Comparison of ENCODE assay signal across 9 cellular contexts in genomic region chr15:51917493-51917892, GRCh38. TPM values are rescaled to one million over a fixed set of nuclear protein-coding genes. Genes with fewer than 3 reads are reported as not detected.
DNase-seq lines count a peak whose midpoint lies in the region; ATAC-seq and TF ChIP-seq lines count a peak whose summit lies in the region.
"Had no signal": no experiment of that assay in that cellular context is flagged by ENCODE, and none has a peak within 500 bp of the region (broad histone marks: within the 10 kb centered on the region; RNA-seq: fewer than 3 reads in every experiment).

No MANE protein-coding gene starts in this region.

- no peak for TF ChIP-seq POLR2A in thyroid gland (IDR thresholded peaks at IDR 0.05)

- H3K36me3 ChIP-seq in cardiac muscle cell: peaks cover 11% of the 10 kb centered on the region
- H3K36me3 ChIP-seq in right atrium auricular region: peaks cover 27% of the 10 kb centered on the region
- H3K36me3 ChIP-seq in thyroid gland: peaks cover 7 to 18% of the 10 kb centered on the region in 2 donors

- no peaks in the 10 kb centered on the region for H3K9me3 ChIP-seq in cardiac muscle cell (ENCODE audit: low read depth)
- H3K9me3 ChIP-seq in right atrium auricular region: no peaks in the 10 kb centered on the region
- H3K9me3 ChIP-seq in thyroid gland: no peaks in the 10 kb centered on the region
- H3K9me3 ChIP-seq: vagina had no signal

- H3K4me3 ChIP-seq in cardiac muscle cell: no peak overlapping the region
- H3K4me3 ChIP-seq in right atrium auricular region: no peak overlapping the region
- no peak overlapping the region for H3K4me3 ChIP-seq in choroid plexus epithelial cell (ENCODE audit: low read depth, low read length)
- H3K4me3 ChIP-seq in thyroid gland (replicated peaks in 1 of 3): no peak overlapping the region
- H3K4me3 ChIP-seq: vagina had no signal

- H3K4me1 ChIP-seq in cardiac muscle cell (ENCODE audit: low read depth): no peaks in the 10 kb centered on the region
- no peaks in the 10 kb centered on the region for H3K4me1 ChIP-seq in right atrium auricular region
- no peaks in the 10 kb centered on the region for H3K4me1 ChIP-seq in thyroid gland
- H3K4me1 ChIP-seq: vagina had no signal

- peak; percentile 33 for TF ChIP-seq CTCF in cardiac muscle cell (IDR thresholded peaks at IDR 0.05; ENCODE audit: low read depth, low read length)
- TF ChIP-seq CTCF in right atrium auricular region (IDR thresholded peaks at IDR 0.05): peak in 1 of 2 donors; percentile 20
- peak; percentile 65 for TF ChIP-seq CTCF in choroid plexus epithelial cell (conservative IDR thresholded peaks at IDR 0.05; ENCODE audit: low read depth, low read length)
- peak in 2 of 6 experiments; percentile 19 to 32 for TF ChIP-seq CTCF in thyroid gland (IDR thresholded peaks at IDR 0.05)

- peak; percentile 38 to 44 for DNase-seq in cardiac muscle cell (ENCODE audit: low read depth in 1 of 2, low spot score in 1 of 2)
- no peak for DNase-seq in right atrium auricular region (ENCODE audit: low spot score)
- DNase-seq in NCI-H2196 treated with DMSO at 0.1 percent for 48 hours (lab: John Stamatoyannopoulos, UW; ENCODE audit: unreplicated experiment): peak; percentile 17
- DNase-seq in choroid plexus epithelial cell (ENCODE audit: low read depth): peak; percentile 61
- DNase-seq in thyroid gland: peak; percentile 15 to 33
- DNase-seq in putamen (ENCODE audit: low spot score): no peak
- DNase-seq in GM03348 (ENCODE audit: low spot score): no peak

- 64 to 70% methylated on average over 2 of the region's 2 CpGs for WGBS in thyroid gland, 2 donors

- intact Hi-C loops in thyroid gland (cut with DNase I): no loop called here

- no peak for ATAC-seq in HG03108 (IDR thresholded peaks at IDR 0.05; ENCODE audit: unreplicated experiment)

- H3K27ac ChIP-seq in cardiac muscle cell (no peak overlapping the region), right atrium auricular region (no peak overlapping the region), thyroid gland (no peak overlapping the region)
- H3K27ac ChIP-seq: vagina had no signal

- no peaks in the 10 kb centered on the region for H3K27me3 ChIP-seq in cardiac muscle cell
- H3K27me3 ChIP-seq in right atrium auricular region: no peaks in the 10 kb centered on the region
- H3K27me3 ChIP-seq in thyroid gland: no peaks in the 10 kb centered on the region
- H3K27me3 ChIP-seq: vagina had no signal

RNA-seq across cellular contexts. Expression of gene LEO1, which starts 54.1 kb away (rescaled TPM):
- total RNA-seq in cardiac muscle cell (16.9 and 19.1 TPM in 2 replicates), right atrium auricular region (10 to 100 TPM in 1 of 2 donors, 1 to 10 TPM in 1; 9.0 to 10.6 TPM), thyroid gland (10 to 100 TPM; 13.2 to 26.9 (median 19.5) TPM)
- 19.5 and 26.8 TPM in 2 replicates for polyA plus RNA-seq in cardiac muscle cell

Comparison
In these comparisons a context has a peak if more than half of its experiments do, and no peak if none do; other contexts are left out.
1. DNase-seq: peak in cardiac muscle cell (2 of 2), NCI-H2196 treated with DMSO at 0.1 percent for 48 hours (single experiment), choroid plexus epithelial cell (single experiment) and thyroid gland (2 of 2); none in right atrium auricular region (single experiment), putamen (single experiment) and GM03348 (single experiment).